8 cellular contexts compared by ENCODE assay signal in genomic region chr2:61135510-61135909, GRCh38. TPM values are rescaled to one million over a fixed set of nuclear protein-coding genes. Genes with fewer than 3 reads are reported as not detected.
DNase-seq lines count a peak whose midpoint lies in the region; ATAC-seq and TF ChIP-seq lines count a peak whose summit lies in the region.

No MANE protein-coding gene starts in this region.

- H3K27ac Mint-ChIP-seq in activated T-cell treated with anti-CD3 and anti-CD28 coated beads, Interleukin-2, amount 50 U/mL, for 24 hours: no peak overlapping the region

- H3K9me3 ChIP-seq in adipocyte (ENCODE audit: control insufficient read depth, low read length): no peaks in the 10 kb centered on the region

- H3K9me3 Mint-ChIP-seq in activated T-cell treated with anti-CD3 and anti-CD28 coated beads, Interleukin-2, amount 50 U/mL, for 24 hours: no peaks in the 10 kb centered on the region

- H3K27me3 Mint-ChIP-seq in activated T-cell treated with anti-CD3 and anti-CD28 coated beads, Interleukin-2, amount 50 U/mL, for 24 hours: no peaks in the 10 kb centered on the region

- H3K9ac ChIP-seq in KMS-11 (no peak overlapping the region), adipocyte (ENCODE audit: low read length) (peak overlapping the region; percentile 5)

- no peak overlapping the region for H3K4me3 ChIP-seq in KMS-11 (IDR thresholded peaks at IDR 0.05; ENCODE audit: insufficient read depth, low read depth, low read length)
- no peak overlapping the region for H3K4me3 ChIP-seq in adipocyte (ENCODE audit: low read length)

- H3K4me1 ChIP-seq in KMS-11 (ENCODE audit: low read depth, poor library complexity, severe bottlenecking) (peaks cover 31% of the 10 kb centered on the region), adipocyte (ENCODE audit: control insufficient read depth, insufficient read depth, low read length) (no peaks in the 10 kb centered on the region)

- no peaks in the 10 kb centered on the region for H3K79me2 ChIP-seq in KMS-11 (ENCODE audit: insufficient read depth, low read depth)

- DNase-seq in CMK (ENCODE audit: low read depth) (peak; percentile 8), adipocyte (ENCODE audit: low read depth) (peak; percentile 66), left lobe of liver (ENCODE audit: low spot score) (no peak), OCI-M2 (lab: John Stamatoyannopoulos, UW; ENCODE audit: unreplicated experiment) (no peak), NK-92 (lab: John Stamatoyannopoulos, UW; ENCODE audit: unreplicated experiment) (no peak)
- no peak for DNase-seq in activated T-cell treated with anti-CD3 and anti-CD28 coated beads, Interleukin-2, amount 50 U/mL, for 24 hours

- no peaks in the 10 kb centered on the region for H3K36me3 ChIP-seq in KMS-11 (ENCODE audit: insufficient read depth)
- H3K36me3 ChIP-seq in adipocyte (ENCODE audit: control insufficient read depth, insufficient read depth, low read length, severe bottlenecking): no peaks in the 10 kb centered on the region

- H2AFZ ChIP-seq in KMS-11 (ENCODE audit: low read depth): peak overlapping the region; percentile 24; the same call in 1 of the 2 replicates

- H3K36me3 Mint-ChIP-seq in activated T-cell treated with anti-CD3 and anti-CD28 coated beads, Interleukin-2, amount 50 U/mL, for 24 hours (ENCODE audit: low read depth): no peaks in the 10 kb centered on the region

- H4K20me1 ChIP-seq in KMS-11 (ENCODE audit: insufficient read depth): no peaks in the 10 kb centered on the region

- peaks cover 1% of the 10 kb centered on the region for H3K4me1 Mint-ChIP-seq in activated T-cell treated with anti-CD3 and anti-CD28 coated beads, Interleukin-2, amount 50 U/mL, for 24 hours (ENCODE audit: low read depth)

- no peak overlapping the region for H3K4me2 ChIP-seq in KMS-11

- TF ChIP-seq CTCF in KMS-11 (conservative IDR thresholded peaks at IDR 0.05; ENCODE audit: low read depth, low read length): no peak

- peak; percentile 92 for ATAC-seq in left lobe of liver
- no peak for ATAC-seq in HG02642 (IDR thresholded peaks at IDR 0.05; ENCODE audit: poor library complexity, unreplicated experiment)

- no peak overlapping the region for H3K27ac ChIP-seq in KMS-11

- no peaks in the 10 kb centered on the region for H3K27me3 ChIP-seq in KMS-11 (ENCODE audit: insufficient read depth, low read depth)
- H3K27me3 ChIP-seq in adipocyte (replicated peaks; ENCODE audit: control insufficient read depth, insufficient read depth, low read length): no peaks in the 10 kb centered on the region

- no peak overlapping the region for H3K4me3 Mint-ChIP-seq in activated T-cell treated with anti-CD3 and anti-CD28 coated beads, Interleukin-2, amount 50 U/mL, for 24 hours

RNA-seq across cellular contexts. Expression of gene C2orf74, which starts 26.5 kb away (rescaled TPM):
- 13.5 TPM for total RNA-seq in left lobe of liver

Comparison
In these comparisons a context has a peak if more than half of its experiments do, and no peak if none do; other contexts are left out.
1. DNase-seq: peak in CMK (single experiment) and adipocyte (single experiment); none in left lobe of liver (single experiment), OCI-M2 (single experiment), activated T-cell treated with anti-CD3 and anti-CD28 coated beads, Interleukin-2, amount 50 U/mL, for 24 hours (single experiment) and NK-92 (single experiment).